ENCODE assay signal across 12 cellular contexts in genomic region chr10:80118669-80119068, GRCh38. TPM values are rescaled to one million over a fixed set of nuclear protein-coding genes. Genes with fewer than 3 reads are reported as not detected.
"Had no signal": no experiment of that assay in that cellular context is flagged by ENCODE, and none has a peak within 500 bp of the region (broad histone marks: within the 10 kb centered on the region; RNA-seq: fewer than 3 reads in every experiment).

No MANE protein-coding gene starts in this region.

- H2AFZ ChIP-seq: GM23248, GM23338 had no signal

- H3K4me1 ChIP-seq: HAP-1 had no signal

- H3K9me3 ChIP-seq: HAP-1 had no signal

- ATAC-seq: GM23338, HCT116 had no signal

- H3K9ac ChIP-seq: GM23248 had no signal

- H3K4me3 ChIP-seq: GM23248, GM23338, HAP-1 had no signal

- FAIRE-seq: H1, H54 had no signal

- H3K4me2 ChIP-seq: GM23338 had no signal

- H3K36me3 ChIP-seq: HAP-1 had no signal

- H3K27ac ChIP-seq: GM23248 had no signal

- DNase-seq: GM23248, GOT3, H7, H9, HCEC 1CT, HFFc6 had no signal

RNA-seq across cellular contexts. Expression of gene PLAC9, which starts 13.9 kb away (rescaled TPM):
- total RNA-seq: H4 had no signal
